Comparison of ENCODE assay signal across 19 cellular contexts in genomic region chr12:64240781-64241180, GRCh38.
DNase-seq lines count a peak whose midpoint lies in the region; ATAC-seq and TF ChIP-seq lines count a peak whose summit lies in the region.
"Had no signal": no experiment of that assay in that cellular context is flagged by ENCODE, and none has a peak within 500 bp of the region (broad histone marks: within the 10 kb centered on the region; RNA-seq: fewer than 3 reads in every experiment).

No MANE protein-coding gene starts in this region.

- no peak overlapping the region for H3K27ac ChIP-seq in MM.1S (ENCODE audit: low read length)

- no peaks in the 10 kb centered on the region for H3K9me2 ChIP-seq in MM.1S (replicated peaks; ENCODE audit: insufficient read depth, low read length)

- H2AFZ ChIP-seq in MM.1S (ENCODE audit: low read length), result no peak overlapping the region

- DNase-seq in AG10803 (ENCODE audit: low read depth) (peak; percentile 46), GM03348 (ENCODE audit: low spot score) (peak; percentile 12), adipocyte (ENCODE audit: low read depth) (peak; percentile 54), fibroblast of peridontal ligament (ENCODE audit: extremely low read depth) (peak; percentile 70), MM.1S (no peak), EL (no peak), DMS153 treated with DMSO at 0.1 percent for 48 hours (lab: John Stamatoyannopoulos, UW; ENCODE audit: unreplicated experiment) (no peak)
- DNase-seq: ACHN; BE2C; C1 segment of cervical spinal cord; CD4-positive, CD25-positive, alpha-beta regulatory T cell; CD8-positive, alpha-beta memory T cell; COR-L47; DMS 273 treated with DMSO at 0.1 percent for 48 hours; GF-D8; HCEC 1CT; Karpas-422; KBM-7 had no signal

- no peak overlapping the region for H3K4me3 ChIP-seq in AG10803 (ENCODE audit: low read length)
- no peak overlapping the region for H3K4me3 ChIP-seq in adipocyte (ENCODE audit: low read length)
- H3K4me3 ChIP-seq in MM.1S (ENCODE audit: low read length), result no peak overlapping the region

- H3K9ac ChIP-seq in adipocyte (ENCODE audit: low read length) (no peak overlapping the region), MM.1S (ENCODE audit: low read length) (no peak overlapping the region)

- H3K4me2 ChIP-seq in MM.1S (ENCODE audit: low read depth, low read length), result no peak overlapping the region

- H3K9me3 ChIP-seq in adipocyte (ENCODE audit: control insufficient read depth, low read length) (no peaks in the 10 kb centered on the region), MM.1S (replicated peaks; ENCODE audit: insufficient read depth, low read length) (no peaks in the 10 kb centered on the region)
- H3K9me3 ChIP-seq: BE2C had no signal

- no peak for ATAC-seq in GM19463 (IDR thresholded peaks at IDR 0.05; ENCODE audit: unreplicated experiment)

- H3K4me1 ChIP-seq in adipocyte (ENCODE audit: control insufficient read depth, insufficient read depth, low read length) (no peaks in the 10 kb centered on the region), MM.1S (ENCODE audit: low read length) (no peaks in the 10 kb centered on the region)

- H3F3A ChIP-seq in MM.1S (ENCODE audit: insufficient read depth, low read length), result no peaks in the 10 kb centered on the region

- TF ChIP-seq CTCF in AG10803 (conservative IDR thresholded peaks at IDR 0.05; ENCODE audit: low read length) (no peak), MM.1S (IDR thresholded peaks at IDR 0.05; ENCODE audit: low read length) (no peak)

- H3K36me3 ChIP-seq in adipocyte (ENCODE audit: control insufficient read depth, insufficient read depth, low read length, severe bottlenecking) (no peaks in the 10 kb centered on the region), MM.1S (replicated peaks; ENCODE audit: insufficient read depth, low read length) (no peaks in the 10 kb centered on the region)
- H3K36me3 ChIP-seq: BE2C had no signal

- H3K27me3 ChIP-seq in adipocyte (replicated peaks; ENCODE audit: control insufficient read depth, insufficient read depth, low read length) (no peaks in the 10 kb centered on the region), MM.1S (replicated peaks; ENCODE audit: insufficient read depth, low read length) (no peaks in the 10 kb centered on the region)
- H3K27me3 ChIP-seq: BE2C had no signal

- no peaks in the 10 kb centered on the region for H3K79me2 ChIP-seq in MM.1S (ENCODE audit: low read length)

- no peaks in the 10 kb centered on the region for H4K20me1 ChIP-seq in MM.1S (ENCODE audit: insufficient read depth, low read length)

Comparison
In these comparisons a context has a peak if more than half of its experiments do, and no peak if none do; other contexts are left out.
1. DNase-seq: peak in AG10803 (single experiment), GM03348 (single experiment), adipocyte (single experiment) and fibroblast of peridontal ligament (single experiment); none in MM.1S (single experiment), EL (single experiment) and DMS153 treated with DMSO at 0.1 percent for 48 hours (single experiment).